ENCODE assay signal across 8 cellular contexts in genomic region chrX:49166914-49167739, GRCh38. TPM values are rescaled to one million over a fixed set of nuclear protein-coding genes. Genes with fewer than 3 reads are reported as not detected.
DNase-seq lines count a peak whose midpoint lies in the region; ATAC-seq, FAIRE-seq and TF ChIP-seq lines count a peak whose summit lies in the region.

No MANE protein-coding gene starts in this region.

- POLR2A ChIA-PET in endothelial cell of umbilical vein (lab: Charles Lee), result interaction anchor here (1.9 kb wide), 1 partner anchor 24 kb away, joined by 7 read pairs; no protein-coding TSS in a partner anchor

- no peak for TF ChIP-seq POLR2A in endothelial cell of umbilical vein (IDR thresholded peaks at IDR 0.05; ENCODE audit: low read depth, low read length)

- intact Hi-C loops in endothelial cell of umbilical vein (cut with micrococcal nuclease), result loop anchor here (1.0 to 2.0 kb wide), 2 partner anchors 24 to 88 kb away; partner anchors contain the start of gene WDR45

- peaks cover 2% of the 10 kb centered on the region for H3K79me2 ChIP-seq in endothelial cell of umbilical vein (ENCODE audit: control insufficient read depth, insufficient read depth, low read length)

- no peaks in the 10 kb centered on the region for H4K20me1 ChIP-seq in endothelial cell of umbilical vein (replicated peaks; ENCODE audit: control insufficient read depth, extremely low read depth, insufficient read depth, low read length)

- CTCF ChIA-PET in endothelial cell of umbilical vein (lab: Charles Lee), result interaction anchor here (1.0 to 3.6 kb wide), 4 partner anchors 9 to 17 kb away, joined by 3 to 16 read pairs (median 4); no protein-coding TSS in a partner anchor

- no peak for TF ChIP-seq CTCF in endothelial cell of umbilical vein (IDR thresholded peaks at IDR 0.05; ENCODE audit: extremely low read depth in 1 of 2, insufficient read depth in 1 of 2, low read depth in 1 of 2, low read length in 2 of 2)

- no peaks in the 10 kb centered on the region for H3K27me3 ChIP-seq in endothelial cell of umbilical vein (ENCODE audit: control insufficient read depth in 2 of 2, insufficient read depth in 2 of 2, low read length in 2 of 2)
- no peaks in the 10 kb centered on the region for H3K27me3 ChIP-seq in mucosa of stomach (ENCODE audit: control insufficient read depth, insufficient read depth, low read length)

- peak overlapping the region; percentile 7 to 40 (median 29) for H3K4me3 ChIP-seq in endothelial cell of umbilical vein (replicated peaks in 1 of 3; ENCODE audit: insufficient read depth in 1 of 3, low read depth in 1 of 3, low read length in 3 of 3)
- no peak overlapping the region for H3K4me3 ChIP-seq in mucosa of stomach (ENCODE audit: low read length)

- H2AFZ ChIP-seq in endothelial cell of umbilical vein (ENCODE audit: low read depth, low read length), result peak overlapping the region; percentile 60

- H3K9ac ChIP-seq in endothelial cell of umbilical vein (replicated peaks; ENCODE audit: extremely low read depth, insufficient read depth, low read length), result peak overlapping the region; percentile 72
- peak overlapping the region; percentile 70 for H3K9ac ChIP-seq in mucosa of stomach (ENCODE audit: low read length)

- H3K27ac ChIP-seq in endothelial cell of umbilical vein (ENCODE audit: insufficient read depth, low read depth, low read length) (peak overlapping the region; percentile 89), substantia nigra (ENCODE audit: low read depth, low read length, poor library complexity, severe bottlenecking) (peak overlapping the region; percentile 69)

- peak; percentile 24 for ATAC-seq in GM21786 (IDR thresholded peaks at IDR 0.05; ENCODE audit: unreplicated experiment)

- no peaks in the 10 kb centered on the region for H3K9me1 ChIP-seq in endothelial cell of umbilical vein (replicated peaks; ENCODE audit: control insufficient read depth, extremely low read depth, insufficient read depth, low read length)

- no peaks in the 10 kb centered on the region for H3K36me3 ChIP-seq in endothelial cell of umbilical vein (ENCODE audit: control insufficient read depth in 2 of 2, extremely low read depth in 1 of 2, insufficient read depth in 2 of 2, low read length in 2 of 2)
- no peaks in the 10 kb centered on the region for H3K36me3 ChIP-seq in mucosa of stomach (ENCODE audit: control insufficient read depth, insufficient read depth, low read length)

- peak; percentile 99 for FAIRE-seq in endothelial cell of umbilical vein (lab: Jason Lieb, UNC)

- DNase-seq in AML-193 (lab: John Stamatoyannopoulos, UW), result peak; percentile 80 to 84
- DNase-seq in NCI-H526 treated with DMSO at 0.1 percent for 48 hours (lab: John Stamatoyannopoulos, UW), result peak; percentile 28
- DNase-seq in activated CD8-positive, alpha-beta memory T cell treated with anti-CD3 and anti-CD28 coated beads for 4 hours (ENCODE audit: low read depth in 2 of 2), result peak; percentile 32 to 39
- peak; percentile 58 for DNase-seq in endothelial cell of umbilical vein (ENCODE audit: low read depth, low spot score)
- DNase-seq in substantia nigra (lab: John Stamatoyannopoulos, UW), result peak in 28 of 49 donors; percentile 5 to 61 (median 28)
- no peak for DNase-seq in cerebellar cortex (ENCODE audit: low spot score)

- BruUV-seq in endothelial cell of umbilical vein (replicated peaks; lab: Mats Ljungman, UMichigan), result TSS peak; percentile 10

- peak overlapping the region; percentile 43 for H3K4me2 ChIP-seq in endothelial cell of umbilical vein (ENCODE audit: insufficient read depth, low read length)

- H3K9me3 ChIP-seq in endothelial cell of umbilical vein (replicated peaks; ENCODE audit: control insufficient read depth, insufficient read depth, low read length) (no peaks in the 10 kb centered on the region), mucosa of stomach (ENCODE audit: control insufficient read depth, low read length) (no peaks in the 10 kb centered on the region)

- dilution Hi-C loops in endothelial cell of umbilical vein (cut with MboI; ENCODE audit: extremely low pct_ligation_motif_present, low sequenced_read_pairs), result no loop called here

- peaks cover 21% of the 10 kb centered on the region for H3K4me1 ChIP-seq in endothelial cell of umbilical vein (ENCODE audit: control insufficient read depth, extremely low read depth, insufficient read depth, low read length)
- H3K4me1 ChIP-seq in mucosa of stomach (ENCODE audit: control insufficient read depth, insufficient read depth, low read length), result peaks cover 32% of the 10 kb centered on the region

TF ChIP-seq in endothelial cell of umbilical vein, 7 proteins besides CTCF, POLR2A, EP300 and RAD21:
- TF ChIP-seq POLR2AphosphoS5 (IDR thresholded peaks at IDR 0.05; ENCODE audit: insufficient read depth, low read depth, low read length) (peak; percentile 10), EZH2 (IDR thresholded peaks at IDR 0.05; ENCODE audit: borderline replicate concordance, low read depth, low read length, severe bottlenecking) (no peak), JUN (IDR thresholded peaks at IDR 0.05; ENCODE audit: borderline replicate concordance, insufficient read depth, insufficient read length, low read depth) (no peak), MYC (IDR thresholded peaks at IDR 0.05; ENCODE audit: low read depth, low read length) (no peak), GATA2 (IDR thresholded peaks at IDR 0.05; ENCODE audit: insufficient read depth, insufficient read length, low read depth, low read length) (no peak), FOS (IDR thresholded peaks at IDR 0.05; ENCODE audit: borderline replicate concordance, insufficient read depth, low read length) (peak; percentile 57)

RNA-seq across cellular contexts. Expression of gene MAGIX, which starts 4.6 kb away (rescaled TPM):
- 0.48 and 0.77 TPM in 2 replicates for total RNA-seq in endothelial cell of umbilical vein
- polyA plus RNA-seq in endothelial cell of umbilical vein, result 0.88 and 0.94 TPM in 2 replicates
- polyA plus RNA-seq in endothelial cell of umbilical vein (2011; cell fraction: cytosol; rRNA removed), result 0.30 and 0.45 TPM in 2 replicates
- 0.74 and 1.1 TPM in 2 replicates for polyA plus RNA-seq in endothelial cell of umbilical vein (2011; cell fraction: nucleus; rRNA removed)
- polyA plus RNA-seq in endothelial cell of umbilical vein (2012), result 0.27 and 0.42 TPM in 2 replicates
- 0.23 and 0.49 TPM in 2 replicates for polyA minus RNA-seq in endothelial cell of umbilical vein
- 2.0 TPM for polyA minus RNA-seq in endothelial cell of umbilical vein (2011; cell fraction: cytosol; rRNA and poly(A)+ RNA removed)
- polyA minus RNA-seq in endothelial cell of umbilical vein (2011; cell fraction: nucleus; rRNA and poly(A)+ RNA removed), result 0.14 and 1.3 TPM in 2 replicates

RNA-seq across cellular contexts. Expression of gene PLP2, which starts 4.6 kb away (rescaled TPM):
- 153 and 170 TPM in 2 replicates for total RNA-seq in endothelial cell of umbilical vein
- 277 and 304 TPM in 2 replicates for polyA plus RNA-seq in endothelial cell of umbilical vein
- 223 and 301 TPM in 2 replicates for polyA plus RNA-seq in endothelial cell of umbilical vein (2011; cell fraction: cytosol; rRNA removed)
- 64.7 and 70.3 TPM in 2 replicates for polyA plus RNA-seq in endothelial cell of umbilical vein (2011; cell fraction: nucleus; rRNA removed)
- polyA plus RNA-seq in endothelial cell of umbilical vein (2012), result 151 and 201 TPM in 2 replicates
- 150 and 171 TPM in 2 replicates for polyA minus RNA-seq in endothelial cell of umbilical vein
- 278 TPM for polyA minus RNA-seq in endothelial cell of umbilical vein (2011; cell fraction: cytosol; rRNA and poly(A)+ RNA removed)
- 15.2 and 30.8 TPM in 2 replicates for polyA minus RNA-seq in endothelial cell of umbilical vein (2011; cell fraction: nucleus; rRNA and poly(A)+ RNA removed)

RNA-seq across cellular contexts. Expression of gene PRICKLE3, which starts 19.0 kb away (rescaled TPM):
- total RNA-seq in endothelial cell of umbilical vein, result 9.6 and 15.0 TPM in 2 replicates
- polyA plus RNA-seq in endothelial cell of umbilical vein, result 6.8 and 8.6 TPM in 2 replicates
- polyA plus RNA-seq in endothelial cell of umbilical vein (2011; cell fraction: cytosol; rRNA removed), result 3.0 and 4.3 TPM in 2 replicates
- 12.7 and 13.1 TPM in 2 replicates for polyA plus RNA-seq in endothelial cell of umbilical vein (2011; cell fraction: nucleus; rRNA removed)
- polyA plus RNA-seq in endothelial cell of umbilical vein (2012), result 5.8 and 10.6 TPM in 2 replicates
- 5.2 and 5.9 TPM in 2 replicates for polyA minus RNA-seq in endothelial cell of umbilical vein
- 15.7 TPM for polyA minus RNA-seq in endothelial cell of umbilical vein (2011; cell fraction: cytosol; rRNA and poly(A)+ RNA removed)
- 2.6 and 6.5 TPM in 2 replicates for polyA minus RNA-seq in endothelial cell of umbilical vein (2011; cell fraction: nucleus; rRNA and poly(A)+ RNA removed)

RNA-seq across cellular contexts. Expression of gene SYP, which starts 32.9 kb away (rescaled TPM):
- 0.46 and 0.77 TPM in 2 replicates for total RNA-seq in endothelial cell of umbilical vein
- 0.11 and 0.21 TPM in 2 replicates for polyA plus RNA-seq in endothelial cell of umbilical vein
- 0.14 and 0.17 TPM in 2 replicates for polyA plus RNA-seq in endothelial cell of umbilical vein (2011; cell fraction: cytosol; rRNA removed)
- 0.15 and 0.16 TPM in 2 replicates for polyA plus RNA-seq in endothelial cell of umbilical vein (2011; cell fraction: nucleus; rRNA removed)
- polyA plus RNA-seq in endothelial cell of umbilical vein (2012), result 0.11 and 0.15 TPM in 2 replicates
- polyA minus RNA-seq in endothelial cell of umbilical vein, result 0.32 TPM in 1 of 2 replicates, not detected in the other
- 0.72 TPM for polyA minus RNA-seq in endothelial cell of umbilical vein (2011; cell fraction: cytosol; rRNA and poly(A)+ RNA removed)
- 0.19 TPM in 1 of 2 replicates, not detected in the other for polyA minus RNA-seq in endothelial cell of umbilical vein (2011; cell fraction: nucleus; rRNA and poly(A)+ RNA removed)

RNA-seq across cellular contexts. Expression of gene GPKOW, which starts 43.6 kb away (rescaled TPM):
- 21.3 and 22.6 TPM in 2 replicates for total RNA-seq in endothelial cell of umbilical vein
- polyA plus RNA-seq in endothelial cell of umbilical vein, result 17.5 and 22.1 TPM in 2 replicates
- 29.7 and 30.0 TPM in 2 replicates for polyA plus RNA-seq in endothelial cell of umbilical vein (2011; cell fraction: cytosol; rRNA removed)
- 18.9 and 21.7 TPM in 2 replicates for polyA plus RNA-seq in endothelial cell of umbilical vein (2011; cell fraction: nucleus; rRNA removed)
- polyA plus RNA-seq in endothelial cell of umbilical vein (2012), result 20.9 and 23.1 TPM in 2 replicates
- polyA minus RNA-seq in endothelial cell of umbilical vein, result 13.1 and 14.9 TPM in 2 replicates
- 19.3 TPM for polyA minus RNA-seq in endothelial cell of umbilical vein (2011; cell fraction: cytosol; rRNA and poly(A)+ RNA removed)
- 4.9 and 6.3 TPM in 2 replicates for polyA minus RNA-seq in endothelial cell of umbilical vein (2011; cell fraction: nucleus; rRNA and poly(A)+ RNA removed)
